Comparison of ENCODE assay signal across 32 cellular contexts in genomic region chr4:80680934-80681333, GRCh38.
"Had no signal": no experiment of that assay in that cellular context is flagged by ENCODE, and none has a peak within 500 bp of the region (broad histone marks: within the 10 kb centered on the region; RNA-seq: fewer than 3 reads in every experiment).

No MANE protein-coding gene starts in this region.

- H3K27me3 ChIP-seq: adrenal gland, ascending aorta, body of pancreas, brain microvascular endothelial cell, breast epithelium, cardiac muscle cell had no signal

- FAIRE-seq: astrocyte, bronchial epithelial cell, colon had no signal

- H3K9me3 ChIP-seq: adrenal gland, ascending aorta, body of pancreas, breast epithelium had no signal

- H3K4me1 ChIP-seq: adrenal gland, ascending aorta, body of pancreas, breast epithelium had no signal

- H3K27ac ChIP-seq: adrenal gland, ascending aorta, body of pancreas, brain microvascular endothelial cell, breast epithelium, cardiac muscle cell had no signal

- ATAC-seq: activated naive CD4-positive, alpha-beta T cell treated with anti-CD3 and anti-CD28 coated beads, Interleukin-2, amount 50 U/mL, for 72 hours; activated naive CD8-positive, alpha-beta T cell treated with anti-CD3 and anti-CD28 coated beads, Interleukin-2, amount 50 U/mL, for 24 hours; activated T-cell treated with anti-CD3 and anti-CD28 coated beads, Interleukin-2, amount 50 U/mL, for 4 hours; activated T-cell treated with anti-CD3 and anti-CD28 coated beads, Interleukin-2, amount 50 U/mL, for 72 hours; activated T-helper 17 cell treated with anti-CD3 and anti-CD28 coated beads, Interleukin-2, amount 50 U/mL, for 72 hours; body of pancreas had no signal

- H3K36me3 ChIP-seq: adrenal gland, ascending aorta, brain microvascular endothelial cell, breast epithelium, cardiac muscle cell had no signal

- DNase-seq: activated effector memory CD4-positive, alpha-beta T cell treated with anti-CD3 and anti-CD28 coated beads, Interleukin-2, amount 50 U/mL, for 16 hours; activated effector memory CD4-positive, alpha-beta T cell treated with Interleukin-2 at 50 U/mL for 16 hours; activated gamma-delta T cell; activated naive CD4-positive, alpha-beta T cell; activated naive CD4-positive, alpha-beta T cell treated with anti-CD3 and anti-CD28 coated beads for 36 hours; activated naive CD4-positive, alpha-beta T cell treated with anti-CD3 and anti-CD28 coated beads, Interleukin-2, amount 10 ng/mL, durations not matched to agents 7 days and 5 days; activated naive CD4-positive, alpha-beta T cell treated with anti-CD3 and anti-CD28 coated beads, Interleukin-2, amount 50 U/mL, for 16 hours; activated naive CD4-positive, alpha-beta T cell treated with Interleukin-2 at 50 U/mL for 16 hours; activated naive CD8-positive, alpha-beta T cell treated with anti-CD3 and anti-CD28 coated beads for 36 hours; activated naive CD8-positive, alpha-beta T cell treated with anti-CD3 and anti-CD28 coated beads, Interleukin-2, amount 10 ng/mL, durations not matched to agents 7 days and 5 days; activated naive CD8-positive, alpha-beta T cell treated with anti-CD3 and anti-CD28 coated beads, Interleukin-2, amount 50 U/mL, for 24 hours; activated T-cell treated with anti-CD3 and anti-CD28 coated beads, Interleukin-2, amount 50 U/mL, for 24 hours; activated T-cell treated with anti-CD3 and anti-CD28 coated beads, Interleukin-2, amount 50 U/mL, for 4 hours; activated T-cell treated with anti-CD3 and anti-CD28 coated beads, Interleukin-2, amount 50 U/mL, for 48 hours; activated T-cell treated with anti-CD3 and anti-CD28 coated beads, Interleukin-2, amount 50 U/mL, for 72 hours; adrenal gland; amniotic stem cell; amygdala; aorta; body of pancreas; brain microvascular endothelial cell; caudate nucleus; central memory CD4-positive, alpha-beta T cell; cerebellar nuclear complex had no signal

- H3K4me3 ChIP-seq: adrenal gland, ascending aorta, body of pancreas, breast epithelium, cardiac muscle cell had no signal
